26 cellular contexts compared by ENCODE assay signal in the genomic region with DNA sequence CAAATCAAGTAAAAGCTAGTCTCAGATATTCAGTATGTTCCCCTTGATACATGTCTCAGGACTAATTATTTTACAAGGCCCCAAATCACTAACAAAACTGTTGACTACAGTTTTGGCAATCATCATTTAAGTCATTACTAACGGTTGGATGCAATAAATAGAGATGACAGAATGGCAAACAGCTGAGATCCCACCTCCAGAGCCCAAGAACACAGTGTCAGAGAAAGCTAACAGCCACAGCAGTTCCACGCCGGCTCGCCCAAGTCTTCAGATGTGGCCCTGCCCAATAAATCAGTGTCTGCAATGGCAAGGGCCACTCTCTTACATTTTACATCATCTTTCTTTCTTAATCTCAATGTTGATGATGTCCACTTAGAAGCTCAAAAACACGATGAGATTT.
"Had no signal": no experiment of that assay in that cellular context is flagged by ENCODE, and none has a peak within 500 bp of the region (broad histone marks: within the 10 kb centered on the region; RNA-seq: fewer than 3 reads in every experiment).

No MANE protein-coding gene starts in this region.

- H3K27ac Mint-ChIP-seq: activated CD4-positive, alpha-beta T cell treated with anti-CD3 and anti-CD28 coated beads for 36 hours; activated CD8-positive, alpha-beta T cell treated with anti-CD3 and anti-CD28 coated beads, Interleukin-2, amount 10 ng/mL, durations not matched to agents 7 days and 5 days; activated naive CD8-positive, alpha-beta T cell treated with anti-CD3 and anti-CD28 coated beads, Interleukin-2, amount 10 ng/mL, durations not matched to agents 7 days and 5 days had no signal

- H3K27ac ChIP-seq: adrenal gland, breast epithelium, KMS-11, SK-N-MC, WERI-Rb-1 had no signal

- DNase-seq: activated CD4-positive, alpha-beta T cell treated with anti-CD3 and anti-CD28 coated beads for 36 hours; activated CD8-positive, alpha-beta memory T cell treated with anti-CD3 and anti-CD28 coated beads, Interleukin-2, amount 50 U/mL, for 48 hours; activated CD8-positive, alpha-beta T cell treated with anti-CD3 and anti-CD28 coated beads, Interleukin-2, amount 10 ng/mL, durations not matched to agents 7 days and 5 days; activated naive CD4-positive, alpha-beta T cell treated with anti-CD3 and anti-CD28 coated beads, Interleukin-2, amount 50 U/mL, for 16 hours; activated naive CD8-positive, alpha-beta T cell treated with anti-CD3 and anti-CD28 coated beads, Interleukin-2, amount 10 ng/mL, durations not matched to agents 7 days and 5 days; activated T-cell treated with anti-CD3 and anti-CD28 coated beads, Interleukin-2, amount 50 U/mL, for 1 hour; adrenal gland; anterior cingulate cortex; MG63; MV-4-11; NCI-H1092 treated with DMSO at 0.1 percent for 48 hours; NCI-H1417 treated with DMSO at 0.1 percent for 48 hours; NCI-H1694; NCI-H2029; NCI-H2107; NCI-H2171 treated with DMSO at 0.1 percent for 48 hours; NCI-H345; NCI-H510A; NCI-H526 treated with DMSO at 0.1 percent for 48 hours; NCI-H82; RPMI8226; T-helper 1 cell; WERI-Rb-1 had no signal

- H3K4me2 ChIP-seq: KMS-11 had no signal

- H3K36me3 Mint-ChIP-seq: activated naive CD8-positive, alpha-beta T cell treated with anti-CD3 and anti-CD28 coated beads, Interleukin-2, amount 10 ng/mL, durations not matched to agents 7 days and 5 days had no signal

- H3K9me3 ChIP-seq: adrenal gland, breast epithelium, MG63 had no signal

- H3K27me3 ChIP-seq: adrenal gland, breast epithelium, MG63 had no signal

- H3K4me3 ChIP-seq: adrenal gland, breast epithelium, MG63, SK-N-MC had no signal

- H3K4me1 ChIP-seq: breast epithelium had no signal

- H3K4me1 Mint-ChIP-seq: activated CD4-positive, alpha-beta T cell treated with anti-CD3 and anti-CD28 coated beads for 36 hours; activated naive CD8-positive, alpha-beta T cell treated with anti-CD3 and anti-CD28 coated beads, Interleukin-2, amount 10 ng/mL, durations not matched to agents 7 days and 5 days had no signal

- H3K9me3 Mint-ChIP-seq: activated naive CD8-positive, alpha-beta T cell treated with anti-CD3 and anti-CD28 coated beads, Interleukin-2, amount 10 ng/mL, durations not matched to agents 7 days and 5 days had no signal

- H3K4me3 Mint-ChIP-seq: activated CD4-positive, alpha-beta T cell treated with anti-CD3 and anti-CD28 coated beads for 36 hours; activated CD8-positive, alpha-beta T cell treated with anti-CD3 and anti-CD28 coated beads, Interleukin-2, amount 10 ng/mL, durations not matched to agents 7 days and 5 days; activated naive CD8-positive, alpha-beta T cell treated with anti-CD3 and anti-CD28 coated beads, Interleukin-2, amount 10 ng/mL, durations not matched to agents 7 days and 5 days had no signal

- H3K9ac ChIP-seq: KMS-11 had no signal

- H3K36me3 ChIP-seq: breast epithelium had no signal
